1 cellular context compared by ENCODE assay signal in genomic region chr1:219791766-219792165, GRCh38.
TF ChIP-seq lines count a peak whose summit lies in the region.

No MANE protein-coding gene starts in this region.

TF ChIP-seq in HepG2, 621 proteins besides CTCF, POLR2A, EP300 and RAD21 (continued from another document):
- TF ChIP-seq, protein P1, sequence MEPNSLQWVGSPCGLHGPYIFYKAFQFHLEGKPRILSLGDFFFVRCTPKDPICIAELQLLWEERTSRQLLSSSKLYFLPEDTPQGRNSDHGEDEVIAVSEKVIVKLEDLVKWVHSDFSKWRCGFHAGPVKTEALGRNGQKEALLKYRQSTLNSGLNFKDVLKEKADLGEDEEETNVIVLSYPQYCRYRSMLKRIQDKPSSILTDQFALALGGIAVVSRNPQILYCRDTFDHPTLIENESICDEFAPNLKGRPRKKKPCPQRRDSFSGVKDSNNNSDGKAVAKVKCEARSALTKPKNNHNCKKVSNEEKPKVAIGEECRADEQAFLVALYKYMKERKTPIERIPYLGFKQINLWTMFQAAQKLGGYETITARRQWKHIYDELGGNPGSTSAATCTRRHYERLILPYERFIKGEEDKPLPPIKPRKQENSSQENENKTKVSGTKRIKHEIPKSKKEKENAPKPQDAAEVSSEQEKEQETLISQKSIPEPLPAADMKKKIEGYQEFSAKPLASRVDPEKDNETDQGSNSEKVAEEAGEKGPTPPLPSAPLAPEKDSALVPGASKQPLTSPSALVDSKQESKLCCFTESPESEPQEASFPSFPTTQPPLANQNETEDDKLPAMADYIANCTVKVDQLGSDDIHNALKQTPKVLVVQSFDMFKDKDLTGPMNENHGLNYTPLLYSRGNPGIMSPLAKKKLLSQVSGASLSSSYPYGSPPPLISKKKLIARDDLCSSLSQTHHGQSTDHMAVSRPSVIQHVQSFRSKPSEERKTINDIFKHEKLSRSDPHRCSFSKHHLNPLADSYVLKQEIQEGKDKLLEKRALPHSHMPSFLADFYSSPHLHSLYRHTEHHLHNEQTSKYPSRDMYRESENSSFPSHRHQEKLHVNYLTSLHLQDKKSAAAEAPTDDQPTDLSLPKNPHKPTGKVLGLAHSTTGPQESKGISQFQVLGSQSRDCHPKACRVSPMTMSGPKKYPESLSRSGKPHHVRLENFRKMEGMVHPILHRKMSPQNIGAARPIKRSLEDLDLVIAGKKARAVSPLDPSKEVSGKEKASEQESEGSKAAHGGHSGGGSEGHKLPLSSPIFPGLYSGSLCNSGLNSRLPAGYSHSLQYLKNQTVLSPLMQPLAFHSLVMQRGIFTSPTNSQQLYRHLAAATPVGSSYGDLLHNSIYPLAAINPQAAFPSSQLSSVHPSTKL (CRISPR knock-in tag; IDR thresholded peaks at IDR 0.05) = no peak
- TF ChIP-seq TSC22D2 (CRISPR knock-in tag; IDR thresholded peaks at IDR 0.05; ENCODE audit: borderline replicate concordance) = no peak
- no peak for TF ChIP-seq TBX3 (IDR thresholded peaks at IDR 0.05; ENCODE audit: borderline replicate concordance)
- no peak for TF ChIP-seq NFE2 (CRISPR knock-in tag; IDR thresholded peaks at IDR 0.05)
- TF ChIP-seq ZNF383 (CRISPR knock-in tag; IDR thresholded peaks at IDR 0.05; ENCODE audit: borderline replicate concordance) = no peak
- no peak for TF ChIP-seq ZNF333 (CRISPR knock-in tag; IDR thresholded peaks at IDR 0.05; ENCODE audit: borderline replicate concordance)
